18 cellular contexts compared by ENCODE assay signal in the genomic region with DNA sequence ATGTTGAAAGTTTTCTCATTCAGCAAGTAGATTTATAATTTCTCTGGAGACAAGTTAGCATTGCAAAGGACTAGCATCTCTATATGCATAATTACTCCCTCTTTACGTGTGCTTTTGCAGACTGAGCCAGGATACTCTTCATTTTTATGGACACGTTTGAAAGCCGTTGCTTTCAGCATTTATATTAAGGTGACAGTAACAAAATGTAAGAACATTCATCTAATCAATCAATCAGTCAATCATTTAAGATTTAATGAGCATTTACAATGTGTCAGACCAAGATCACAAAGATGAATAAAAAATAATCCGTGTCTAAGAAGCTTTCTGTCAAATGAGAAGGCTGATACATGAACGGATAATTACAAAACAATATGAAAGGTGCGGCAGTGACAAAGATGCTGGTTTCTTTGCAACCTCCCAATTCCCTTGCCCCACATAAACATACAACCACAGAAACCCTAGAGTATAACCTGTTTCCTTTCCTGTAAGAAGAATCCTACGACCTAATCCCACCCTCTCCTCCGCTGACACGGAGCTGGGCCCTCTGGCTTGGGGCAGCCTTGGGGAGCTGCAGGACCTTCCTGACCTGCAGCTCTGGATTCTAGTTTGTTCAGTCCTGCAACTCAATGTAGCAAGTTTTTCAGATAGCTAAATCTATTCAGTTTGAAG.
"Had no signal": no experiment of that assay in that cellular context is flagged by ENCODE, and none has a peak within 500 bp of the region (broad histone marks: within the 10 kb centered on the region; RNA-seq: fewer than 3 reads in every experiment).

No MANE protein-coding gene starts in this region.

- H3K36me3 Mint-ChIP-seq: activated naive CD4-positive, alpha-beta T cell treated with anti-CD3 and anti-CD28 coated beads, Interleukin-2, amount 50 U/mL, for 24 hours; mesothelial cell of epicardium; stimulated activated naive B cell treated with anti-CD40 and anti-IgM and Interleukin-4, amounts not matched to agents 10 μg/mL and 1 μg/mL and 100 μg/mL, for 72 hours had no signal

- H3K27me3 Mint-ChIP-seq: activated naive CD4-positive, alpha-beta T cell treated with anti-CD3 and anti-CD28 coated beads, Interleukin-2, amount 50 U/mL, for 24 hours; activated T-cell treated with anti-CD3 and anti-CD28 coated beads, Interleukin-2, amount 50 U/mL, for 24 hours; dendritic cell treated with granulocyte-macrophage colony-stimulating factor and Interleukin-4, amounts not matched to agents 40 ng/mL and 50 ng/mL, for 4 days; stimulated activated naive B cell treated with anti-CD40 and anti-IgM and Interleukin-4, amounts not matched to agents 10 μg/mL and 1 μg/mL and 100 μg/mL, for 72 hours had no signal

- H3K27ac Mint-ChIP-seq: activated naive CD4-positive, alpha-beta T cell treated with anti-CD3 and anti-CD28 coated beads, Interleukin-2, amount 50 U/mL, for 24 hours; activated T-cell treated with anti-CD3 and anti-CD28 coated beads, Interleukin-2, amount 50 U/mL, for 24 hours; dendritic cell treated with granulocyte-macrophage colony-stimulating factor and Interleukin-4, amounts not matched to agents 40 ng/mL and 50 ng/mL, for 4 days; mesothelial cell of epicardium; stimulated activated naive B cell treated with anti-CD40 and anti-IgM and Interleukin-4, amounts not matched to agents 10 μg/mL and 1 μg/mL and 100 μg/mL, for 72 hours had no signal

- ATAC-seq: esophagus mucosa, gastrocnemius medialis, heart left ventricle, left lung had no signal

- H3K4me1 Mint-ChIP-seq: mesothelial cell of epicardium; neural crest cell; stimulated activated naive B cell treated with anti-CD40 and anti-IgM and Interleukin-4, amounts not matched to agents 10 μg/mL and 1 μg/mL and 100 μg/mL, for 72 hours had no signal

- DNase-seq: activated CD4-positive, alpha-beta T cell treated with anti-CD3 and anti-CD28 coated beads for 48 hours; activated effector memory CD4-positive, alpha-beta T cell treated with Interleukin-2 at 50 U/mL for 16 hours; activated T-cell treated with anti-CD3 and anti-CD28 coated beads, Interleukin-2, amount 50 U/mL, for 24 hours; amygdala; effector CD8-positive, alpha-beta T cell; gastrocnemius medialis; heart left ventricle; kidney; left lung; retina; stimulated activated naive B cell treated with anti-CD40 and anti-IgM and Interleukin-4, amounts not matched to agents 10 μg/mL and 1 μg/mL and 100 μg/mL, for 72 hours; substantia nigra; transverse colon had no signal

- H3K4me3 Mint-ChIP-seq: activated naive CD4-positive, alpha-beta T cell treated with anti-CD3 and anti-CD28 coated beads, Interleukin-2, amount 50 U/mL, for 24 hours; activated T-cell treated with anti-CD3 and anti-CD28 coated beads, Interleukin-2, amount 50 U/mL, for 24 hours; dendritic cell treated with granulocyte-macrophage colony-stimulating factor and Interleukin-4, amounts not matched to agents 40 ng/mL and 50 ng/mL, for 4 days; mesothelial cell of epicardium; neural crest cell; stimulated activated naive B cell treated with anti-CD40 and anti-IgM and Interleukin-4, amounts not matched to agents 10 μg/mL and 1 μg/mL and 100 μg/mL, for 72 hours had no signal

- H3K9me3 Mint-ChIP-seq: activated naive CD4-positive, alpha-beta T cell treated with anti-CD3 and anti-CD28 coated beads, Interleukin-2, amount 50 U/mL, for 24 hours; activated T-cell treated with anti-CD3 and anti-CD28 coated beads, Interleukin-2, amount 50 U/mL, for 24 hours; dendritic cell treated with granulocyte-macrophage colony-stimulating factor and Interleukin-4, amounts not matched to agents 40 ng/mL and 50 ng/mL, for 4 days; mesothelial cell of epicardium; neural crest cell; stimulated activated naive B cell treated with anti-CD40 and anti-IgM and Interleukin-4, amounts not matched to agents 10 μg/mL and 1 μg/mL and 100 μg/mL, for 72 hours had no signal
